In the genomic region with DNA sequence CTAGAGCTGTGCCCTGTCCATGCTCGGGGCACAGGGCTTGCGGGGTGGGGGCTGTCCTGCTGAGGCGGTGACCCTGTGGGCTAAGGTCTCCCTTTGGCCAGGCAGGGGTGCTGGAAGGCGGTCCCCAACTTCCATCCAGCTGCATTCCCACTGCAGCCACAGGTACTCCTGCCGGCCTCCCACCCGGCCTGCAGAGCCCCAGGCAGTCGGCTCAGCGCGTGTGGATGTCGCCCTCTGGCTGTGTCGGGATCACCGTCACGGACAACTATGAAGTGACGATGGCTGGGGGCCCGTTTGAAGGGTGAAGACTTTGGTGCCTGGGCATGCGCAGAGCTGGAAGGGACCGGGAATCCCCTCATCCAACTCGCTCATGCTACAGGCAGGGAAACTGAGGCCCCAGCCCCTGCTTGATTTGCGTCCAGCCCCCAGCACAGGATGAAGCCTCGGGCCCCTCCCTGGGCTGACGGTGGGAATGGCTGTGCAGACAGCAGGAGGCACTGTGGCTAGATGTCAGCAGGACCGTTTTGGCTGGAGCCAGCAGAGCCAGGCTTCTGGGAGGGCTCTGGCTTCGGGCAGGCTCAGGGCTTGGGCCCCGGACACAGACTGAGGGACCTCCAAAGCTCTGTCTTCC, we compare ENCODE assay signal across 1 cellular context.
TF ChIP-seq lines count a peak whose summit lies in the region.

No MANE protein-coding gene starts in this region.

TF ChIP-seq in WTC11, 78 proteins besides CTCF, POLR2A, EP300 and RAD21 (continued from another document):
- TF ChIP-seq, protein P1, sequence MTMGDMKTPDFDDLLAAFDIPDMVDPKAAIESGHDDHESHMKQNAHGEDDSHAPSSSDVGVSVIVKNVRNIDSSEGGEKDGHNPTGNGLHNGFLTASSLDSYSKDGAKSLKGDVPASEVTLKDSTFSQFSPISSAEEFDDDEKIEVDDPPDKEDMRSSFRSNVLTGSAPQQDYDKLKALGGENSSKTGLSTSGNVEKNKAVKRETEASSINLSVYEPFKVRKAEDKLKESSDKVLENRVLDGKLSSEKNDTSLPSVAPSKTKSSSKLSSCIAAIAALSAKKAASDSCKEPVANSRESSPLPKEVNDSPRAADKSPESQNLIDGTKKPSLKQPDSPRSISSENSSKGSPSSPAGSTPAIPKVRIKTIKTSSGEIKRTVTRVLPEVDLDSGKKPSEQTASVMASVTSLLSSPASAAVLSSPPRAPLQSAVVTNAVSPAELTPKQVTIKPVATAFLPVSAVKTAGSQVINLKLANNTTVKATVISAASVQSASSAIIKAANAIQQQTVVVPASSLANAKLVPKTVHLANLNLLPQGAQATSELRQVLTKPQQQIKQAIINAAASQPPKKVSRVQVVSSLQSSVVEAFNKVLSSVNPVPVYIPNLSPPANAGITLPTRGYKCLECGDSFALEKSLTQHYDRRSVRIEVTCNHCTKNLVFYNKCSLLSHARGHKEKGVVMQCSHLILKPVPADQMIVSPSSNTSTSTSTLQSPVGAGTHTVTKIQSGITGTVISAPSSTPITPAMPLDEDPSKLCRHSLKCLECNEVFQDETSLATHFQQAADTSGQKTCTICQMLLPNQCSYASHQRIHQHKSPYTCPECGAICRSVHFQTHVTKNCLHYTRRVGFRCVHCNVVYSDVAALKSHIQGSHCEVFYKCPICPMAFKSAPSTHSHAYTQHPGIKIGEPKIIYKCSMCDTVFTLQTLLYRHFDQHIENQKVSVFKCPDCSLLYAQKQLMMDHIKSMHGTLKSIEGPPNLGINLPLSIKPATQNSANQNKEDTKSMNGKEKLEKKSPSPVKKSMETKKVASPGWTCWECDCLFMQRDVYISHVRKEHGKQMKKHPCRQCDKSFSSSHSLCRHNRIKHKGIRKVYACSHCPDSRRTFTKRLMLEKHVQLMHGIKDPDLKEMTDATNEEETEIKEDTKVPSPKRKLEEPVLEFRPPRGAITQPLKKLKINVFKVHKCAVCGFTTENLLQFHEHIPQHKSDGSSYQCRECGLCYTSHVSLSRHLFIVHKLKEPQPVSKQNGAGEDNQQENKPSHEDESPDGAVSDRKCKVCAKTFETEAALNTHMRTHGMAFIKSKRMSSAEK (CRISPR knock-in tag; IDR thresholded peaks at IDR 0.05; ENCODE audit: borderline replicate concordance), result no peak
- TF ChIP-seq FOXP1 (CRISPR knock-in tag; IDR thresholded peaks at IDR 0.05; ENCODE audit: borderline replicate concordance), result 0 out of 2 replicates have a peak, but pooled peaks have one; percentile 1
- TF ChIP-seq ZNF416 (CRISPR knock-in tag; IDR thresholded peaks at IDR 0.05), result no peak
TF ChIP-seq in WTC11: peak in this region for 3.
